ENCODE assay signal across 1 cellular context in the genomic region with DNA sequence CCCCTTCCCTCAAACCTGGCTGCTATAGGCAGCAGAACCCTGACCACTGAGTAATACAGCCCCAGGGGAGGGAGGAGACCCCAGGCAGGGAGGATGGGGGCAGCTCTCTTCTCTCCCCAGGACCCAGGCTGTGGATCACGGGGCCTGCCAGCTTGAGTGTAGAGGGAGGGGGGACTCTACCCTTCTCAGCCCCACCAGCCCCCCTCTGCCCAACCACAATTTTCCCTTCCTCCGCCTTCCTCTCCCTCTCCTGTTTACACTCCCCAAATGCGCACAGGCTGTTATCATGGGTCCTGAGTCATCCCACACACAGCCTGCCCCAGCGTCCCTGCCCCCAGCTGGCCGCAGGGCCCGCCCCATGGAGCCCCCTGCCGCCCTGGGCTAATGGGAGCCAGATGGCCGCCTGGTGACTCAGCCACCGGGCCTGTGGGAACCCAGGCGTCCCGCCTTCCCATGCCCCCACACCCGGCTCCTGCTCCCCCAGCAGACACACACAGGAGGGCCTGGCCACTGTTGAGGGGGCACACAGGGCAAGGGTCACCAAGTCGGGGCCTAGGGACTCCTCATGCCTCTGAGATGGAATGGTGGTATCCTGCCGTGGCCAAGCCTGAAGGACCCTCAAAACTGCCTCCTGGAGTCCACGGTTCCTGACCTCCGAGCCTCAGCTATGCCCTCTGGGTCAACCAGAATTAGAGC.
TF ChIP-seq lines count a peak whose summit lies in the region.

No MANE protein-coding gene starts in this region.

TF ChIP-seq in A549, 52 proteins besides CTCF, POLR2A, EP300 and RAD21 (continued from another document):
- TF ChIP-seq EHF (CRISPR knock-in tag; IDR thresholded peaks at IDR 0.05) (0 out of 2 replicates have a peak, but pooled peaks have one; percentile 51), MAFK (IDR thresholded peaks at IDR 0.05; ENCODE audit: partially characterized antibody) (peak; percentile 36), RFX5 (IDR thresholded peaks at IDR 0.05) (no peak), NFE2L2 (conservative IDR thresholded peaks at IDR 0.05; ENCODE audit: low read length) (0 out of 2 replicates have a peak, but pooled peaks have one; percentile 3), HOXB5 (CRISPR knock-in tag; IDR thresholded peaks at IDR 0.05) (peak; percentile 62; the same call in 1 of the 2 replicates), ZNF302 (CRISPR knock-in tag; IDR thresholded peaks at IDR 0.05) (no peak), POLR2AphosphoS2 (conservative IDR thresholded peaks at IDR 0.05; ENCODE audit: low read length) (peak; percentile 59; the same call in 1 of the 2 replicates), CEBPB (IDR thresholded peaks at IDR 0.05) (no peak), FOSL2 (IDR thresholded peaks at IDR 0.05) (peak; percentile 81), FOSL2 (CRISPR knock-in tag; IDR thresholded peaks at IDR 0.05) (peak; percentile 97), ESRRA (IDR thresholded peaks at IDR 0.05; ENCODE audit: borderline replicate concordance, low read length) (no peak), CHD2 (IDR thresholded peaks at IDR 0.05; ENCODE audit: low read length, partially characterized antibody) (peak; percentile 49), GATA3 (IDR thresholded peaks at IDR 0.05; ENCODE audit: borderline replicate concordance) (peak; percentile 79; the same call in 1 of the 2 replicates), HOXA7 (CRISPR knock-in tag; IDR thresholded peaks at IDR 0.05) (no peak), TFCP2L1 (CRISPR knock-in tag; IDR thresholded peaks at IDR 0.05) (0 out of 2 replicates have a peak, but pooled peaks have one; percentile 65), JUN (IDR thresholded peaks at IDR 0.05) (peak; percentile 81 to 92; a peak in 4 of 5 replicates), FOSB (CRISPR knock-in tag; IDR thresholded peaks at IDR 0.05) (peak; percentile 7; the same call in 1 of the 2 replicates), NPAS2 (CRISPR knock-in tag; IDR thresholded peaks at IDR 0.05; ENCODE audit: borderline replicate concordance) (no peak), SMC3 (IDR thresholded peaks at IDR 0.05) (peak; percentile 18; the same call in 1 of the 3 replicates), MYC (IDR thresholded peaks at IDR 0.05; ENCODE audit: borderline replicate concordance, low read length) (peak; percentile 58), MAZ (IDR thresholded peaks at IDR 0.05; ENCODE audit: borderline replicate concordance, low read depth, low read length) (no peak), RARB (CRISPR knock-in tag; IDR thresholded peaks at IDR 0.05) (no peak), BHLHE40 (IDR thresholded peaks at IDR 0.05; ENCODE audit: low read depth, low read length) (no peak)
- TF ChIP-seq, protein P1, sequence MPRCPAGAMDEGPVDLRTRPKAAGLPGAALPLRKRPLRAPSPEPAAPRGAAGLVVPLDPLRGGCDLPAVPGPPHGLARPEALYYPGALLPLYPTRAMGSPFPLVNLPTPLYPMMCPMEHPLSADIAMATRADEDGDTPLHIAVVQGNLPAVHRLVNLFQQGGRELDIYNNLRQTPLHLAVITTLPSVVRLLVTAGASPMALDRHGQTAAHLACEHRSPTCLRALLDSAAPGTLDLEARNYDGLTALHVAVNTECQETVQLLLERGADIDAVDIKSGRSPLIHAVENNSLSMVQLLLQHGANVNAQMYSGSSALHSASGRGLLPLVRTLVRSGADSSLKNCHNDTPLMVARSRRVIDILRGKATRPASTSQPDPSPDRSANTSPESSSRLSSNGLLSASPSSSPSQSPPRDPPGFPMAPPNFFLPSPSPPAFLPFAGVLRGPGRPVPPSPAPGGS (IDR thresholded peaks at IDR 0.05): 0 out of 3 replicates have a peak, but pooled peaks have one; percentile 52
- TF ChIP-seq, protein P2, sequence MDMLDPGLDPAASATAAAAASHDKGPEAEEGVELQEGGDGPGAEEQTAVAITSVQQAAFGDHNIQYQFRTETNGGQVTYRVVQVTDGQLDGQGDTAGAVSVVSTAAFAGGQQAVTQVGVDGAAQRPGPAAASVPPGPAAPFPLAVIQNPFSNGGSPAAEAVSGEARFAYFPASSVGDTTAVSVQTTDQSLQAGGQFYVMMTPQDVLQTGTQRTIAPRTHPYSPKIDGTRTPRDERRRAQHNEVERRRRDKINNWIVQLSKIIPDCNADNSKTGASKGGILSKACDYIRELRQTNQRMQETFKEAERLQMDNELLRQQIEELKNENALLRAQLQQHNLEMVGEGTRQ (IDR thresholded peaks at IDR 0.05): 0 out of 2 replicates have a peak, but pooled peaks have one; percentile 5
- TF ChIP-seq, protein P3, sequence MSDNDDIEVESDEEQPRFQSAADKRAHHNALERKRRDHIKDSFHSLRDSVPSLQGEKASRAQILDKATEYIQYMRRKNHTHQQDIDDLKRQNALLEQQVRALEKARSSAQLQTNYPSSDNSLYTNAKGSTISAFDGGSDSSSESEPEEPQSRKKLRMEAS (IDR thresholded peaks at IDR 0.05): peak; percentile 83
